1 cellular context compared by ENCODE assay signal in genomic region chr12:132604108-132605054, GRCh38.
A peak's percentile ranks its signal among the peaks of the same experiment; 100 is the strongest.
TF ChIP-seq lines count a peak whose summit lies in the region.

No MANE protein-coding gene starts in this region.

TF ChIP-seq in liver, 16 proteins besides CTCF, POLR2A, EP300 and RAD21 (continued from another document):
- TF ChIP-seq REST (IDR thresholded peaks at IDR 0.05) (no peak), MAX (IDR thresholded peaks at IDR 0.05) (no peak), HNF4G (IDR thresholded peaks at IDR 0.05) (no peak), YY1 (IDR thresholded peaks at IDR 0.05) (peak; percentile 73), JUND (IDR thresholded peaks at IDR 0.05) (no peak), FOXA1 (IDR thresholded peaks at IDR 0.05) (no peak), FOXA2 (IDR thresholded peaks at IDR 0.05) (no peak), HNF4A (conservative IDR thresholded peaks at IDR 0.05) (no peak), ZBTB33 (IDR thresholded peaks at IDR 0.05) (no peak), GABPA (IDR thresholded peaks at IDR 0.05 in 1 of 2, conservative IDR thresholded peaks at IDR 0.05 in 1 of 2) (no peak), TAF1 (conservative IDR thresholded peaks at IDR 0.05) (no peak), NR2F2 (IDR thresholded peaks at IDR 0.05) (peak; percentile 13)
